Comparison of ENCODE assay signal across 2 cellular contexts in the genomic region with DNA sequence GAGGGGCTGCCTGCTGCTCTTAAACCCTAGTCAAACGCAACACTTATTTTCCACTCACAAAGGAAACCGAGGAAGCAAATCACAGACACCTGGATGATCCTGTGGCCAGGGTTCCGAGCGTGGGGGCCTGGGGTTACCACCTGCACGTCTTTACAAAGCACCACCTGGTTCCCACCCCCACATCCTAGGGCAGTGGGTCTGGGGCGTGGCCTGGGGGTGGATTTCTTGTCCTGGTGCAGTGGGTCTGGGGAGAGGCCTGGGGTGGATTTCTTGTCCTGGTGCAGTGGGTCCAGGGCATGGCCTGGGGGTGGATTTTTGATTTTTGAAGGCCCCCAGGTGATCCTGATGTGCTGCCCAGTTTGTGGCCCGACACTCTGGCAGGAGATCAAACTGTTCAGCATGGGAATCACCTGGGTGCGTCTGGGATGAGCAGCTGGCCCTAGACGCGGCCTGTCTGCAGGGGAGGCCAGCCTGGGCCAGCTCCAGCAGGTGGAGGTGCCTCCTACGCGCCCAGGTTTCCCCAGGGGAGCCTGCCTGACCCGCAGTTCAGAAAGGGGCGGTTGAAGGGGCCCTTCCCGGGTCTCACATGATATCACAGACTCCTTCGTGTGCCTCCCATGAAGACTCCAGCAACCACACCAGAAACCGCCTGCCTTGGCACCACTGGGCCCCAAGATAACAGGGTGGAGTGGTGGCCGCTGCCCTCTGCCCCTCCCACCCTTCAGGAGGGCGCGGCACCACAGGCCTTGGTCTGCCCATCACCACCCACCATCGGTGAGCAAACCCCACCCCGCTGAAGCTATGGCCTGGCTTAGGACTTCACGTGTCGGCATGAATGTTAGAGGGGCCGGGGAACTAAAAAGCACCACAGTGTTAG.
TF ChIP-seq lines count a peak whose summit lies in the region.

No MANE protein-coding gene starts in this region.

TF ChIP-seq in HEK293, 187 proteins besides CTCF, POLR2A, EP300 and RAD21:
- TF ChIP-seq ZNF394 (tag by site-specific recombination; IDR thresholded peaks at IDR 0.05; ENCODE audit: borderline replicate concordance) (no peak), ZNF768 (tag by site-specific recombination; IDR thresholded peaks at IDR 0.05) (no peak), MYNN (tag by site-specific recombination; IDR thresholded peaks at IDR 0.05; ENCODE audit: borderline replicate concordance) (no peak), ZIC2 (tag by site-specific recombination; IDR thresholded peaks at IDR 0.05) (no peak), KLF1 (tag by site-specific recombination; IDR thresholded peaks at IDR 0.05) (peak; percentile 100), KLF8 (tag by site-specific recombination; IDR thresholded peaks at IDR 0.05) (peak; percentile 36; the same call in 1 of the 2 replicates)
- TF ChIP-seq, protein P1, sequence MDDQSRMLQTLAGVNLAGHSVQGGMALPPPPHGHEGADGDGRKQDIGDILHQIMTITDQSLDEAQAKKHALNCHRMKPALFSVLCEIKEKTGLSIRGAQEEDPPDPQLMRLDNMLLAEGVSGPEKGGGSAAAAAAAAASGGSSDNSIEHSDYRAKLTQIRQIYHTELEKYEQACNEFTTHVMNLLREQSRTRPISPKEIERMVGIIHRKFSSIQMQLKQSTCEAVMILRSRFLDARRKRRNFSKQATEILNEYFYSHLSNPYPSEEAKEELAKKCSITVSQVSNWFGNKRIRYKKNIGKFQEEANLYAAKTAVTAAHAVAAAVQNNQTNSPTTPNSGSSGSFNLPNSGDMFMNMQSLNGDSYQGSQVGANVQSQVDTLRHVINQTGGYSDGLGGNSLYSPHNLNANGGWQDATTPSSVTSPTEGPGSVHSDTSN (CRISPR knock-in tag; IDR thresholded peaks at IDR 0.05), result no peak

TF ChIP-seq in K562, 482 proteins besides CTCF, POLR2A, EP300 and RAD21:
- TF ChIP-seq ZZZ3 (IDR thresholded peaks at IDR 0.05) (no peak), POLR2G (IDR thresholded peaks at IDR 0.05; ENCODE audit: low read depth, low read length) (peak; percentile 49; the same call in 1 of the 2 replicates)
- TF ChIP-seq, protein P2, sequence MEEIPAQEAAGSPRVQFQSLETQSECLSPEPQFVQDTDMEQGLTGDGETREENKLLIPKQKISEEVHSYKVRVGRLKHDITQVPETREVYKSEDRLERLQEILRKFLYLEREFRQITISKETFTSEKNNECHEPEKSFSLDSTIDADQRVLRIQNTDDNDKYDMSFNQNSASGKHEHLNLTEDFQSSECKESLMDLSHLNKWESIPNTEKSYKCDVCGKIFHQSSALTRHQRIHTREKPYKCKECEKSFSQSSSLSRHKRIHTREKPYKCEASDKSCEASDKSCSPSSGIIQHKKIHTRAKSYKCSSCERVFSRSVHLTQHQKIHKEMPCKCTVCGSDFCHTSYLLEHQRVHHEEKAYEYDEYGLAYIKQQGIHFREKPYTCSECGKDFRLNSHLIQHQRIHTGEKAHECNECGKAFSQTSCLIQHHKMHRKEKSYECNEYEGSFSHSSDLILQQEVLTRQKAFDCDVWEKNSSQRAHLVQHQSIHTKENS (CRISPR knock-in tag; IDR thresholded peaks at IDR 0.05), result no peak
